Comparison of ENCODE assay signal across 1 cellular context in genomic region chrX:68914337-68914989, GRCh38.
TF ChIP-seq lines count a peak whose summit lies in the region.

No MANE protein-coding gene starts in this region.

TF ChIP-seq in HEK293, 187 proteins besides CTCF, POLR2A, EP300 and RAD21 (continued from another document):
- TF ChIP-seq ZNF280C (tag by site-specific recombination; IDR thresholded peaks at IDR 0.05) (no peak), GLIS1 (tag by site-specific recombination; IDR thresholded peaks at IDR 0.05) (peak; percentile 92), ZNF37A (tag by site-specific recombination; IDR thresholded peaks at IDR 0.05) (no peak), HOXA7 (CRISPR knock-in tag; IDR thresholded peaks at IDR 0.05; ENCODE audit: borderline replicate concordance) (no peak), ZIC2 (tag by site-specific recombination; IDR thresholded peaks at IDR 0.05) (peak; percentile 64), SCRT2 (tag by site-specific recombination; IDR thresholded peaks at IDR 0.05) (peak; percentile 81)
- TF ChIP-seq, protein P1, sequence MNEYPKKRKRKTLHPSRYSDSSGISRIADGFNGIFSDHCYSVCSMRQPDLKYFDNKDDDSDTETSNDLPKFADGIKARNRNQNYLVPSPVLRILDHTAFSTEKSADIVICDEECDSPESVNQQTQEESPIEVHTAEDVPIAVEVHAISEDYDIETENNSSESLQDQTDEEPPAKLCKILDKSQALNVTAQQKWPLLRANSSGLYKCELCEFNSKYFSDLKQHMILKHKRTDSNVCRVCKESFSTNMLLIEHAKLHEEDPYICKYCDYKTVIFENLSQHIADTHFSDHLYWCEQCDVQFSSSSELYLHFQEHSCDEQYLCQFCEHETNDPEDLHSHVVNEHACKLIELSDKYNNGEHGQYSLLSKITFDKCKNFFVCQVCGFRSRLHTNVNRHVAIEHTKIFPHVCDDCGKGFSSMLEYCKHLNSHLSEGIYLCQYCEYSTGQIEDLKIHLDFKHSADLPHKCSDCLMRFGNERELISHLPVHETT (tag by site-specific recombination; IDR thresholded peaks at IDR 0.05): no peak
